ENCODE assay signal across 11 cellular contexts in genomic region chr10:59970396-59971368, GRCh38.
DNase-seq lines count a peak whose midpoint lies in the region; ATAC-seq and TF ChIP-seq lines count a peak whose summit lies in the region.
"Had no signal": no experiment of that assay in that cellular context is flagged by ENCODE, and none has a peak within 500 bp of the region (broad histone marks: within the 10 kb centered on the region; RNA-seq: fewer than 3 reads in every experiment).

No MANE protein-coding gene starts in this region.

- H4K20me1 ChIP-seq in Loucy (ENCODE audit: insufficient read depth, low read length, poor library complexity, severe bottlenecking) (no peaks in the 10 kb centered on the region), MM.1S (ENCODE audit: insufficient read depth, low read length) (no peaks in the 10 kb centered on the region)

- ATAC-seq in HG02678 (IDR thresholded peaks at IDR 0.05; ENCODE audit: unreplicated experiment) (peak; percentile 75), HG03439 (IDR thresholded peaks at IDR 0.05; ENCODE audit: unreplicated experiment) (no peak)

- H3K9me2 ChIP-seq in Loucy (replicated peaks; ENCODE audit: low read depth, low read length) (no peaks in the 10 kb centered on the region), MM.1S (replicated peaks; ENCODE audit: insufficient read depth, low read length) (no peaks in the 10 kb centered on the region)

- H3K4me2 ChIP-seq in Loucy (ENCODE audit: low read depth, low read length, poor library complexity, severe bottlenecking) (no peak overlapping the region), MM.1S (ENCODE audit: low read depth, low read length) (no peak overlapping the region)

- H3K36me3 ChIP-seq in Loucy (ENCODE audit: insufficient read depth, low read length) (no peaks in the 10 kb centered on the region), MM.1S (replicated peaks; ENCODE audit: insufficient read depth, low read length) (no peaks in the 10 kb centered on the region)
- H3K36me3 ChIP-seq: heart right ventricle had no signal

- no peak overlapping the region for H3K9ac ChIP-seq in Loucy (ENCODE audit: low read depth, low read length, poor library complexity, severe bottlenecking)
- H3K9ac ChIP-seq in MM.1S (ENCODE audit: low read length): no peak overlapping the region

- H3K27ac ChIP-seq in MM.1S (ENCODE audit: low read length): no peak overlapping the region

- TF ChIP-seq CTCF in Loucy (conservative IDR thresholded peaks at IDR 0.05; ENCODE audit: low read length) (peak; percentile 24; the same call in 1 of the 2 replicates), MM.1S (IDR thresholded peaks at IDR 0.05; ENCODE audit: low read length) (no peak)

- H3K79me2 ChIP-seq in Loucy (ENCODE audit: insufficient read depth, low read length): no peaks in the 10 kb centered on the region
- no peaks in the 10 kb centered on the region for H3K79me2 ChIP-seq in MM.1S (ENCODE audit: low read length)

- DNase-seq in NOMO-1 (lab: John Stamatoyannopoulos, UW; ENCODE audit: unreplicated experiment in 2 of 2) (peak; percentile 20 to 40), NOMO-1 treated with dmso at 0.1 percent for 144 hours (lab: John Stamatoyannopoulos, UW; ENCODE audit: unreplicated experiment) (no peak), pons (ENCODE audit: low spot score) (peak; percentile 29), NCI-H524 treated with DMSO at 0.1 percent for 48 hours (lab: John Stamatoyannopoulos, UW) (no peak), MM.1S (no peak)
- DNase-seq: activated CD8-positive, alpha-beta memory T cell treated with anti-CD3 and anti-CD28 coated beads, Interleukin-2, amount 50 U/mL, for 4 hours; cerebellar nuclear complex; heart right ventricle had no signal

- H2AFZ ChIP-seq in Loucy (ENCODE audit: low read length) (no peak overlapping the region), MM.1S (ENCODE audit: low read length) (no peak overlapping the region)

- H3K9me3 ChIP-seq in Loucy (ENCODE audit: insufficient read depth, low read depth, low read length) (peaks cover under 1% of the 10 kb centered on the region; the same call in 1 of the 2 replicates), MM.1S (replicated peaks; ENCODE audit: insufficient read depth, low read length) (no peaks in the 10 kb centered on the region)

- no peaks in the 10 kb centered on the region for H3K4me1 ChIP-seq in Loucy (ENCODE audit: insufficient read depth, low read length, poor library complexity, severe bottlenecking)
- H3K4me1 ChIP-seq in MM.1S (ENCODE audit: low read length): no peaks in the 10 kb centered on the region

- H3K4me3 ChIP-seq in Loucy (ENCODE audit: low read length, poor library complexity, severe bottlenecking) (no peak overlapping the region), MM.1S (ENCODE audit: low read length) (no peak overlapping the region)
- H3K4me3 ChIP-seq: heart right ventricle had no signal

- H3F3A ChIP-seq in Loucy (ENCODE audit: low read depth): no peaks in the 10 kb centered on the region
- H3F3A ChIP-seq in MM.1S (ENCODE audit: insufficient read depth, low read length): no peaks in the 10 kb centered on the region

- H3K27me3 ChIP-seq in Loucy (ENCODE audit: insufficient read depth, low read length, poor library complexity, severe bottlenecking): no peaks in the 10 kb centered on the region
- H3K27me3 ChIP-seq in MM.1S (replicated peaks; ENCODE audit: insufficient read depth, low read length): no peaks in the 10 kb centered on the region
- H3K27me3 ChIP-seq: heart right ventricle had no signal

Comparison
In these comparisons a context has a peak if more than half of its experiments do, and no peak if none do; other contexts are left out.
1. DNase-seq: peak in NOMO-1 (2 of 2) and pons (single experiment); none in NOMO-1 treated with dmso at 0.1 percent for 144 hours (single experiment), NCI-H524 treated with DMSO at 0.1 percent for 48 hours (single experiment) and MM.1S (single experiment).